8 cellular contexts compared by ENCODE assay signal in the genomic region with DNA sequence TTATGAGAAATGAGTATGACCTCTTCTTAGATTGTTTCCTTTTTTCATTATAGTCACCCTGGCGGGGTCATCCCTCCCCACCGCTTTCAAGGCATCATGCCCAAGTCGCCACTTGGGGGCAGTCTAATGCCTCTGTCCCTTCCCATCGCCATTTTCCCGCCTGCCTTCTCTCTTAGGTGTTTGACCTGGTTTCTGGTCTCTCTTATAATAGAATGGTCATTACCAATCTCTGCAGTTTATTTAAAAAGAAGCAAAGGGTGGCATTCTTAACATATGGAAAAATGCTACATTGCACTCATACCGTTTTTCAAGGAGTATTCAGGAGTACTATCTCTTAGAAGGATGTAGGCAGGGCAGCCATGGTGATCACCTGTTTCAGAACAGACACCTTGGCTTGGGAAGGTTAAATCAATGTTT. TPM values are rescaled to one million over a fixed set of nuclear protein-coding genes. Genes with fewer than 3 reads are reported as not detected.
DNase-seq lines count a peak whose midpoint lies in the region; ATAC-seq, FAIRE-seq and TF ChIP-seq lines count a peak whose summit lies in the region.

No MANE protein-coding gene starts in this region.

- no peaks in the 10 kb centered on the region for H3K36me3 Mint-ChIP-seq in activated T-helper 2 cell treated with anti-CD3 and anti-CD28 coated beads, Interferon-gamma antibody, Interleukin-2, Interleukin-4, amounts not matched to agents 10 μg/mL and 5 μg/mL and 100 μg/mL, durations not matched to agents 14 hours and 24 hours and 36 hours (ENCODE audit: low read depth)

- H3K27me3 ChIP-seq in MG63 (no peaks in the 10 kb centered on the region), foreskin keratinocyte (no peaks in the 10 kb centered on the region), pancreas (no peaks in the 10 kb centered on the region)

- H3K4me1 Mint-ChIP-seq in activated T-helper 2 cell treated with anti-CD3 and anti-CD28 coated beads, Interferon-gamma antibody, Interleukin-2, Interleukin-4, amounts not matched to agents 10 μg/mL and 5 μg/mL and 100 μg/mL, durations not matched to agents 14 hours and 24 hours and 36 hours (ENCODE audit: low read depth), result no peaks in the 10 kb centered on the region

- intact Hi-C loops in activated T-helper 2 cell treated with anti-CD3 and anti-CD28 coated beads, Interferon-gamma antibody, Interleukin-2, Interleukin-4, amounts not matched to agents 10 μg/mL and 5 μg/mL and 100 μg/mL, durations not matched to agents 14 hours and 24 hours and 36 hours (cut with micrococcal nuclease), result loop anchor here (5.0 kb wide), 2 partner anchors 329 to 634 kb away; no protein-coding TSS in a partner anchor
- intact Hi-C loops in pancreas (cut with DNase I), result loop anchor here in 2 of 3 donors (10.0 kb wide), 2 partner anchors 91 to 111 kb away; no protein-coding TSS in a partner anchor

- 14 to 20% methylated on average over 6 of the region's 6 CpGs for WGBS in pancreas, 2 donors

- peak; percentile 9 for FAIRE-seq in pancreas (lab: Jason Lieb, UNC)

- H3K4me3 Mint-ChIP-seq in activated T-helper 2 cell treated with anti-CD3 and anti-CD28 coated beads, Interferon-gamma antibody, Interleukin-2, Interleukin-4, amounts not matched to agents 10 μg/mL and 5 μg/mL and 100 μg/mL, durations not matched to agents 14 hours and 24 hours and 36 hours (ENCODE audit: low read depth), result no peak overlapping the region

- POLR2A ChIA-PET in RWPE1 (lab: Yijun Ruan, JAX; ENCODE audit: low non-redundant PET), result no interaction called here

- H3K9me3 Mint-ChIP-seq in activated T-helper 2 cell treated with anti-CD3 and anti-CD28 coated beads, Interferon-gamma antibody, Interleukin-2, Interleukin-4, amounts not matched to agents 10 μg/mL and 5 μg/mL and 100 μg/mL, durations not matched to agents 14 hours and 24 hours and 36 hours, result no peaks in the 10 kb centered on the region

- peaks cover 10% of the 10 kb centered on the region for H3K4me1 ChIP-seq in foreskin keratinocyte
- peaks cover 0 to 6% (median 5%) of the 10 kb centered on the region in 3 donors for H3K4me1 ChIP-seq in pancreas

- no peaks in the 10 kb centered on the region for H3K9me3 ChIP-seq in MG63
- H3K9me3 ChIP-seq in pancreas, result no peaks in the 10 kb centered on the region

- H3K27me3 Mint-ChIP-seq in activated T-helper 2 cell treated with anti-CD3 and anti-CD28 coated beads, Interferon-gamma antibody, Interleukin-2, Interleukin-4, amounts not matched to agents 10 μg/mL and 5 μg/mL and 100 μg/mL, durations not matched to agents 14 hours and 24 hours and 36 hours (ENCODE audit: low read depth), result peaks cover 12% of the 10 kb centered on the region

- TF ChIP-seq CTCF in AG09309 (IDR thresholded peaks at IDR 0.05; ENCODE audit: control insufficient read depth, insufficient read depth, low read depth, low read length, missing control alignments), result peak; percentile 91
- peak; percentile 53 for TF ChIP-seq CTCF in RWPE1 (conservative IDR thresholded peaks at IDR 0.05; ENCODE audit: low read depth)
- peak; percentile 90 for TF ChIP-seq CTCF in foreskin keratinocyte (conservative IDR thresholded peaks at IDR 0.05)
- TF ChIP-seq CTCF in pancreas (IDR thresholded peaks at IDR 0.05), result peak; percentile 50 to 77 (median 63)

- H3K36me3 ChIP-seq in MG63 (no peaks in the 10 kb centered on the region), pancreas (no peaks in the 10 kb centered on the region)

- H3K27ac ChIP-seq in RWPE1, result no peak overlapping the region
- no peak overlapping the region for H3K27ac ChIP-seq in foreskin keratinocyte
- H3K27ac ChIP-seq in pancreas, result no peak overlapping the region

- no peak overlapping the region for H3K27ac Mint-ChIP-seq in activated T-helper 2 cell treated with anti-CD3 and anti-CD28 coated beads, Interferon-gamma antibody, Interleukin-2, Interleukin-4, amounts not matched to agents 10 μg/mL and 5 μg/mL and 100 μg/mL, durations not matched to agents 14 hours and 24 hours and 36 hours

- CTCF ChIA-PET in RWPE1 (lab: Yijun Ruan, JAX), result interaction anchor here (0.7 to 1.0 kb wide), 2 partner anchors 85 to 329 kb away, joined by 3 read pairs; no protein-coding TSS in a partner anchor

- peak; percentile 3 for DNase-seq in AG09309 (ENCODE audit: low read depth)
- peak; percentile 61 for DNase-seq in MG63
- peak; percentile 54 for DNase-seq in RWPE1 (ENCODE audit: low spot score)
- peak; percentile 50 for DNase-seq in activated T-helper 2 cell treated with anti-CD3 and anti-CD28 coated beads, Interferon-gamma antibody, Interleukin-2, Interleukin-4, amounts not matched to agents 10 μg/mL and 5 μg/mL and 100 μg/mL, durations not matched to agents 14 hours and 24 hours and 36 hours (ENCODE audit: low spot score)
- DNase-seq in foreskin keratinocyte, result peak in 1 of 2 donors; percentile 43
- DNase-seq in pancreas, result peak; percentile 59 to 80 (median 74)
- peak; percentile 58 for DNase-seq in ureter (ENCODE audit: low spot score)

- ATAC-seq in GM19035 (IDR thresholded peaks at IDR 0.05; ENCODE audit: unreplicated experiment) (peak; percentile 65), foreskin keratinocyte (peak; percentile 52), pancreas (peak; percentile 86 to 94 (median 93))

- no peak overlapping the region for H3K4me3 ChIP-seq in AG09309 (ENCODE audit: control insufficient read depth, low read depth, low read length)
- no peak overlapping the region for H3K4me3 ChIP-seq in MG63
- H3K4me3 ChIP-seq in pancreas, result no peak overlapping the region

RNA-seq across cellular contexts. Expression of gene OVAAL, which starts 25.2 kb away (rescaled TPM):
- not detected in 2 replicates for total RNA-seq in MG63 (2014; rRNA removed; shearing (Covaris generic); ENCODE audit: low replicate concordance)
- not detected in 2 replicates for total RNA-seq in activated T-helper 2 cell treated with anti-CD3 and anti-CD28 coated beads, Interferon-gamma antibody, Interleukin-2, Interleukin-4, amounts not matched to agents 10 μg/mL and 5 μg/mL and 100 μg/mL, durations not matched to agents 14 hours and 24 hours and 36 hours
- total RNA-seq in foreskin keratinocyte (not detected in 2 replicates), pancreas (not detected), ureter (not detected)
- polyA plus RNA-seq in foreskin keratinocyte (not detected in 2 replicates), pancreas (not detected)

RNA-seq across cellular contexts. Expression of gene ACBD6, which starts 31.2 kb away (rescaled TPM):
- 65.9 and 85.3 TPM in 2 replicates for total RNA-seq in MG63 (2014; rRNA removed; shearing (Covaris generic); ENCODE audit: low replicate concordance)
- 48.9 and 50.1 TPM in 2 replicates for total RNA-seq in activated T-helper 2 cell treated with anti-CD3 and anti-CD28 coated beads, Interferon-gamma antibody, Interleukin-2, Interleukin-4, amounts not matched to agents 10 μg/mL and 5 μg/mL and 100 μg/mL, durations not matched to agents 14 hours and 24 hours and 36 hours
- total RNA-seq in foreskin keratinocyte (56.9 and 60.6 TPM in 2 replicates), pancreas (10 to 100 TPM; 15.0 to 20.7 (median 16.2) TPM), ureter (48.2 TPM)
- polyA plus RNA-seq in foreskin keratinocyte (43.0 and 49.2 TPM in 2 replicates), pancreas (10 to 100 TPM; 23.0 to 25.1 TPM)
